In the genomic region with DNA sequence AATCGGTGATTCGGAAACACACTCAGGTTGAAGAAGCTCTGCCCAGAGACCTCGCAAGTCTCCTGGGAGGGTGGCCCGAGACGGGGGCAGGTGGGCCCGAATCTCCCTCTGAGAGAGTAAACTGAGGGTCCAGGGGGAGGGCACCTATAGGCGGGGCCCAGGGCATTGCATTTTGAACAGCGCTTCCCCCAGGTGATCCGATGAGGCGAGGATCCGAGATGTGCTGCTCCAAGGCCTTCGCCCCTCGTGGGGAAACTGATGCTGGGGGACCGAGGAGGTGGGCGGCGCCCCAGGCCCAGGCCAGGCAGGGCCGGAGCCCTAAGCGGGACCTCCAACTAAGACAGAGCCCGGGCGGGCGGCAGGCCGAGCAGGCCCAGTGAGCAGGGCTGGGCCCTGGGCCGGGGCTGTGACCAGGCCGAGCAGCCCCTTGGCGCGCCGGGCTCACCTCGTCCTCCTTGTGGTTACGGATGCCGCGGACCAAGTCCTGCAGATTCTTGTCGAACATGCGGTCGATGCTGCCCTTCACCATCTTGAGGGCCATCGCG, we compare ENCODE assay signal across 2 cellular contexts.
A peak's percentile ranks its signal among the peaks of the same experiment; 100 is the strongest.
TF ChIP-seq lines count a peak whose summit lies in the region.

No MANE protein-coding gene starts in this region.

TF ChIP-seq in HepG2, 621 proteins besides CTCF, POLR2A, EP300 and RAD21 (continues in another document):
- TF ChIP-seq GZF1 (CRISPR knock-in tag; IDR thresholded peaks at IDR 0.05): 0 out of 2 replicates have a peak, but pooled peaks have one; percentile 30
- 0 out of 2 replicates have a peak, but pooled peaks have one; percentile 33 for TF ChIP-seq AKAP8 (CRISPR knock-in tag; IDR thresholded peaks at IDR 0.05)
- no peak; the same call in 1 of the 2 replicates for TF ChIP-seq ETV5 (CRISPR knock-in tag; IDR thresholded peaks at IDR 0.05; ENCODE audit: borderline replicate concordance)
- peak; percentile 67; the same call in 1 of the 2 replicates for TF ChIP-seq MYC (CRISPR knock-in tag; IDR thresholded peaks at IDR 0.05; ENCODE audit: borderline replicate concordance)
- TF ChIP-seq ATF7-NPFF (CRISPR knock-in tag; IDR thresholded peaks at IDR 0.05; ENCODE audit: low read depth): no peak
- TF ChIP-seq HBP1 (CRISPR knock-in tag; IDR thresholded peaks at IDR 0.05; ENCODE audit: low read depth): no peak
- no peak for TF ChIP-seq PCBP1 (IDR thresholded peaks at IDR 0.05; ENCODE audit: borderline replicate concordance, low read depth, low read length)
- TF ChIP-seq, protein P1, sequence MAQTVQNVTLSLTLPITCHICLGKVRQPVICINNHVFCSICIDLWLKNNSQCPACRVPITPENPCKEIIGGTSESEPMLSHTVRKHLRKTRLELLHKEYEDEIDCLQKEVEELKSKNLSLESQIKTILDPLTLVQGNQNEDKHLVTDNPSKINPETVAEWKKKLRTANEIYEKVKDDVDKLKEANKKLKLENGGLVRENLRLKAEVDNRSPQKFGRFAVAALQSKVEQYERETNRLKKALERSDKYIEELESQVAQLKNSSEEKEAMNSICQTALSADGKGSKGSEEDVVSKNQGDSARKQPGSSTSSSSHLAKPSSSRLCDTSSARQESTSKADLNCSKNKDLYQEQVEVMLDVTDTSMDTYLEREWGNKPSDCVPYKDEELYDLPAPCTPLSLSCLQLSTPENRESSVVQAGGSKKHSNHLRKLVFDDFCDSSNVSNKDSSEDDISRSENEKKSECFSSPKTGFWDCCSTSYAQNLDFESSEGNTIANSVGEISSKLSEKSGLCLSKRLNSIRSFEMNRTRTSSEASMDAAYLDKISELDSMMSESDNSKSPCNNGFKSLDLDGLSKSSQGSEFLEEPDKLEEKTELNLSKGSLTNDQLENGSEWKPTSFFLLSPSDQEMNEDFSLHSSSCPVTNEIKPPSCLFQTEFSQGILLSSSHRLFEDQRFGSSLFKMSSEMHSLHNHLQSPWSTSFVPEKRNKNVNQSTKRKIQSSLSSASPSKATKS (CRISPR knock-in tag; IDR thresholded peaks at IDR 0.05): no peak
- TF ChIP-seq, protein P2, sequence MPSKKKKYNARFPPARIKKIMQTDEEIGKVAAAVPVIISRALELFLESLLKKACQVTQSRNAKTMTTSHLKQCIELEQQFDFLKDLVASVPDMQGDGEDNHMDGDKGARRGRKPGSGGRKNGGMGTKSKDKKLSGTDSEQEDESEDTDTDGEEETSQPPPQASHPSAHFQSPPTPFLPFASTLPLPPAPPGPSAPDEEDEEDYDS (CRISPR knock-in tag; IDR thresholded peaks at IDR 0.05): no peak
- TF ChIP-seq ZNF446 (CRISPR knock-in tag; IDR thresholded peaks at IDR 0.05): peak; percentile 20; the same call in 1 of the 2 replicates
- no peak for TF ChIP-seq ZNF138 (CRISPR knock-in tag; IDR thresholded peaks at IDR 0.05; ENCODE audit: low read depth)
- no peak for TF ChIP-seq SMAD3 (CRISPR knock-in tag; IDR thresholded peaks at IDR 0.05)
- 0 out of 2 replicates have a peak, but pooled peaks have one; percentile 28 for TF ChIP-seq ZNF768 (CRISPR knock-in tag; IDR thresholded peaks at IDR 0.05)
- TF ChIP-seq NRL (CRISPR knock-in tag; IDR thresholded peaks at IDR 0.05; ENCODE audit: borderline replicate concordance): no peak
- TF ChIP-seq ZNF749 (CRISPR knock-in tag; IDR thresholded peaks at IDR 0.05; ENCODE audit: borderline replicate concordance): 0 out of 2 replicates have a peak, but pooled peaks have one; percentile 33
- TF ChIP-seq GATAD1 (CRISPR knock-in tag; IDR thresholded peaks at IDR 0.05): peak; percentile 9; the same call in 1 of the 2 replicates
- TF ChIP-seq ZBTB38 (CRISPR knock-in tag; IDR thresholded peaks at IDR 0.05): peak; percentile 12; the same call in 1 of the 2 replicates
- no peak for TF ChIP-seq ZNF530 (CRISPR knock-in tag; IDR thresholded peaks at IDR 0.05; ENCODE audit: low read depth)
- no peak for TF ChIP-seq NCOA1 (CRISPR knock-in tag; IDR thresholded peaks at IDR 0.05)
- no peak for TF ChIP-seq DPF2 (CRISPR knock-in tag; IDR thresholded peaks at IDR 0.05; ENCODE audit: borderline replicate concordance, low read depth)
- peak; percentile 32; the same call in 1 of the 2 replicates for TF ChIP-seq HES4 (CRISPR knock-in tag; IDR thresholded peaks at IDR 0.05; ENCODE audit: borderline replicate concordance)
- TF ChIP-seq SAFB2 (CRISPR knock-in tag; IDR thresholded peaks at IDR 0.05; ENCODE audit: borderline replicate concordance, low read depth): 0 out of 2 replicates have a peak, but pooled peaks have one; percentile 49
- TF ChIP-seq ZNF251 (CRISPR knock-in tag; IDR thresholded peaks at IDR 0.05): 0 out of 2 replicates have a peak, but pooled peaks have one; percentile 67
- peak; percentile 83 for TF ChIP-seq PHF8 (CRISPR knock-in tag; IDR thresholded peaks at IDR 0.05)
- TF ChIP-seq ZNF367 (CRISPR knock-in tag; IDR thresholded peaks at IDR 0.05; ENCODE audit: borderline replicate concordance): no peak; the same call in 1 of the 2 replicates
- TF ChIP-seq ZNF580 (CRISPR knock-in tag; IDR thresholded peaks at IDR 0.05; ENCODE audit: borderline replicate concordance, low read depth): no peak
- no peak for TF ChIP-seq REXO4 (CRISPR knock-in tag; IDR thresholded peaks at IDR 0.05; ENCODE audit: borderline replicate concordance)
- peak; percentile 9; the same call in 1 of the 2 replicates for TF ChIP-seq MIER3 (CRISPR knock-in tag; IDR thresholded peaks at IDR 0.05; ENCODE audit: borderline replicate concordance)
- TF ChIP-seq MEF2D (CRISPR knock-in tag; IDR thresholded peaks at IDR 0.05): no peak

TF ChIP-seq in HEK293T, 16 proteins besides CTCF, POLR2A, EP300 and RAD21:
- no peak for TF ChIP-seq BHLHE40 (IDR thresholded peaks at IDR 0.05; ENCODE audit: borderline replicate concordance)
- no peak for TF ChIP-seq HDGF (IDR thresholded peaks at IDR 0.05; ENCODE audit: borderline replicate concordance)
- no peak for TF ChIP-seq LEF1 (IDR thresholded peaks at IDR 0.05; ENCODE audit: borderline replicate concordance)
